9 cellular contexts compared by ENCODE assay signal in the genomic region with DNA sequence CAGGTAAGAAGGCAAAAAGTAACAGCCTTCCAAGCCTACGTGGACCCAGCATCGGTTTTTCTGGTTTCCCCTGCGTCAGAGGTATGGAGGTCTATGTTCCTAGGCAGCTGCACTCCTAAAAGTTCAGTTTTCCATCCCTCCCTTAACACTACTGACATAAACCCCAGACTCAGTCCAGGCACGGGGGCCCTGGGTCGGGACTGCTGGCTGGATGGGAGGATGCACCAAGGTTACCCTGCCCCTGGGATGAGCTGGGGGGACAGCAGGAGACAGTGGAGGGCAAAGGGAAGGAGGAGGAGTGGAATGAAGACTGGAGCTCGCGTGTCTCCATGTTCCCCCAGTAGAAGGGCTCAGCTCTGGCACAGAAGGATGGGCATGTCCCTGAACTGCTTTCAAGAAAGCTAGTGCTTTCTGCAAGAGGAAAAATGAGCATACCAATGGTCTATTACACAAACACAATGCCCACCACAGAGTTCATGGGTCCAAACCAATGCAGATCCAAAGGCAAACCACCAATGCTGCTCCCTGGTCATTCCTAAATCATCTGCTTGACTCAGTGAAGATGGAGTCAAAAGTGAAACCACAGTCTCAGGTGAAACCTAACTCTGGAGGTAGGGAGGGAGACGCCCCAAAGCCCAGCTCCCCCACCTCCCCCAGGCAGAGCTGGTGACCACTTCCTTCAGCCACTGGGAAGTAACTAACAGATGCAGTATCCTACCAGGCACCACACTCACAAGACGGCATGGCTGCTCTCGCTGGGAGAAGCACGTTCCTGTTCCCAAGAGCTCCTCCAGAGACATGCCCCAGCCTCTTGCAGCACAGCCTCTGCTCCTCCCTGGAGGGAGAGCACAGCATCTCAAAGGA.
DNase-seq lines count a peak whose midpoint lies in the region; ATAC-seq and TF ChIP-seq lines count a peak whose summit lies in the region.
"Had no signal": no experiment of that assay in that cellular context is flagged by ENCODE, and none has a peak within 500 bp of the region (broad histone marks: within the 10 kb centered on the region; RNA-seq: fewer than 3 reads in every experiment).

No MANE protein-coding gene starts in this region.

- TF ChIP-seq CTCF in 22Rv1 (IDR thresholded peaks at IDR 0.05) (no peak), brain microvascular endothelial cell (IDR thresholded peaks at IDR 0.05; ENCODE audit: low read depth, low read length, missing control alignments) (no peak)

- no peaks in the 10 kb centered on the region for H3K9me3 ChIP-seq in mucosa of rectum (ENCODE audit: control insufficient read depth in 2 of 2, low read length in 2 of 2)

- in situ Hi-C loops in brain microvascular endothelial cell (cut with HindIII; ENCODE audit: low pct_ligation_motif_present, low sequenced_read_pairs), result no loop called here

- peak overlapping the region; percentile 71 for H3K27ac ChIP-seq in 22Rv1
- H3K27ac ChIP-seq in brain microvascular endothelial cell, result peak overlapping the region; percentile 70
- H3K27ac ChIP-seq in mucosa of rectum (ENCODE audit: low read depth in 2 of 2, low read length in 2 of 2), result peak overlapping the region; percentile 90 to 91

- no peaks in the 10 kb centered on the region for H3K36me3 ChIP-seq in brain microvascular endothelial cell (replicated peaks)
- peaks cover 81 to 85% of the 10 kb centered on the region in 2 donors for H3K36me3 ChIP-seq in mucosa of rectum (ENCODE audit: control insufficient read depth in 2 of 2, insufficient read depth in 2 of 2, low read length in 2 of 2)

- H3K9ac ChIP-seq in mucosa of rectum (ENCODE audit: low read depth in 1 of 2, low read length in 2 of 2), result peak overlapping the region; percentile 57 to 69

- H3K4me3 ChIP-seq in brain microvascular endothelial cell (ENCODE audit: low read depth, low read length), result no peak overlapping the region
- peak overlapping the region; percentile 17 to 19 for H3K4me3 ChIP-seq in mucosa of rectum (ENCODE audit: low read length in 2 of 2)

- peaks cover 35 to 48% of the 10 kb centered on the region in 2 donors for H3K4me1 ChIP-seq in mucosa of rectum (ENCODE audit: control insufficient read depth in 2 of 2, insufficient read depth in 2 of 2, low read length in 2 of 2)

- no peaks in the 10 kb centered on the region for H3K27me3 ChIP-seq in brain microvascular endothelial cell (replicated peaks)
- no peaks in the 10 kb centered on the region for H3K27me3 ChIP-seq in mucosa of rectum (ENCODE audit: control insufficient read depth in 2 of 2, insufficient read depth in 2 of 2, low read length in 2 of 2)

- peak; percentile 24 for ATAC-seq in HG03342 (IDR thresholded peaks at IDR 0.05; ENCODE audit: unreplicated experiment)
- no peak for ATAC-seq in HG03108 (IDR thresholded peaks at IDR 0.05; ENCODE audit: unreplicated experiment)

- DNase-seq in brain microvascular endothelial cell, result no peak
- DNase-seq in NCI-H748 treated with DMSO at 0.1 percent for 48 hours (lab: John Stamatoyannopoulos, UW), result no peak
- no peak for DNase-seq in DMS153 (lab: John Stamatoyannopoulos, UW)
- no peak for DNase-seq in DMS79 (lab: John Stamatoyannopoulos, UW)
- DNase-seq: NCI-H1105 had no signal
